21 cellular contexts compared by ENCODE assay signal in genomic region chr7:4267326-4268039, GRCh38.
"Had no signal": no experiment of that assay in that cellular context is flagged by ENCODE, and none has a peak within 500 bp of the region (broad histone marks: within the 10 kb centered on the region; RNA-seq: fewer than 3 reads in every experiment).

No MANE protein-coding gene starts in this region.

- H3K27ac ChIP-seq: ascending aorta, esophagus squamous epithelium, ovary, psoas muscle, right lobe of liver, uterus had no signal

- H3K4me3 Mint-ChIP-seq: activated CD4-positive, alpha-beta T cell treated with anti-CD3 and anti-CD28 coated beads, Interleukin-2, amount 10 ng/mL, durations not matched to agents 24 days and 14 days; activated CD8-positive, alpha-beta T cell treated with anti-CD3 and anti-CD28 coated beads for 36 hours; activated naive CD4-positive, alpha-beta T cell treated with anti-CD3 and anti-CD28 coated beads, Interleukin-2, amount 50 U/mL, for 24 hours; activated T-cell treated with anti-CD3 and anti-CD28 coated beads, Interleukin-2, amount 50 U/mL, for 4 hours; effector memory CD8-positive, alpha-beta T cell; stimulated activated effector memory CD8-positive, alpha-beta T cell treated with anti-CD3 and anti-CD28 coated beads, Interleukin-12 subunit alpha, Interleukin-12 subunit beta, amount 100 ng/mL, for 72 hours had no signal

- DNase-seq: activated CD4-positive, alpha-beta T cell treated with anti-CD3 and anti-CD28 coated beads, Interleukin-2, amount 10 ng/mL, durations not matched to agents 24 days and 14 days; activated CD8-positive, alpha-beta T cell treated with anti-CD3 and anti-CD28 coated beads for 36 hours; activated effector memory CD4-positive, alpha-beta T cell treated with anti-CD3 and anti-CD28 coated beads, Interleukin-2, amount 50 U/mL, for 16 hours; activated T-cell treated with anti-CD3 and anti-CD28 coated beads, Interleukin-2, amount 50 U/mL, for 4 hours; cerebellar nuclear complex; dermis blood vessel endothelial cell; effector memory CD8-positive, alpha-beta T cell; esophagus squamous epithelium; left colon; midbrain; ovary; psoas muscle; stimulated activated CD4-positive, alpha-beta T cell treated with anti-CD3 and anti-CD28 coated beads, Interleukin-4, amount 100 ng/mL, for 24 hours; T1000; uterus had no signal

- FAIRE-seq: islet of Langerhans had no signal

- H3K4me3 ChIP-seq: ascending aorta, esophagus squamous epithelium, ovary, psoas muscle, right lobe of liver, smooth muscle cell, uterus had no signal

- H3K27me3 Mint-ChIP-seq: activated CD4-positive, alpha-beta T cell treated with anti-CD3 and anti-CD28 coated beads, Interleukin-2, amount 10 ng/mL, durations not matched to agents 24 days and 14 days; activated CD8-positive, alpha-beta T cell treated with anti-CD3 and anti-CD28 coated beads for 36 hours; effector memory CD8-positive, alpha-beta T cell had no signal

- H3K27ac Mint-ChIP-seq: activated CD4-positive, alpha-beta T cell treated with anti-CD3 and anti-CD28 coated beads, Interleukin-2, amount 10 ng/mL, durations not matched to agents 24 days and 14 days; activated CD8-positive, alpha-beta T cell treated with anti-CD3 and anti-CD28 coated beads for 36 hours; activated naive CD4-positive, alpha-beta T cell treated with anti-CD3 and anti-CD28 coated beads, Interleukin-2, amount 50 U/mL, for 24 hours; effector memory CD8-positive, alpha-beta T cell; stimulated activated effector memory CD8-positive, alpha-beta T cell treated with anti-CD3 and anti-CD28 coated beads, Interleukin-12 subunit alpha, Interleukin-12 subunit beta, amount 100 ng/mL, for 72 hours had no signal

- H3K9me3 Mint-ChIP-seq: activated CD4-positive, alpha-beta T cell treated with anti-CD3 and anti-CD28 coated beads, Interleukin-2, amount 10 ng/mL, durations not matched to agents 24 days and 14 days; activated naive CD4-positive, alpha-beta T cell treated with anti-CD3 and anti-CD28 coated beads, Interleukin-2, amount 50 U/mL, for 24 hours; activated T-cell treated with anti-CD3 and anti-CD28 coated beads, Interleukin-2, amount 50 U/mL, for 4 hours; effector memory CD8-positive, alpha-beta T cell; stimulated activated effector memory CD8-positive, alpha-beta T cell treated with anti-CD3 and anti-CD28 coated beads, Interleukin-12 subunit alpha, Interleukin-12 subunit beta, amount 100 ng/mL, for 72 hours had no signal

- H3K4me1 Mint-ChIP-seq: activated CD4-positive, alpha-beta T cell treated with anti-CD3 and anti-CD28 coated beads, Interleukin-2, amount 10 ng/mL, durations not matched to agents 24 days and 14 days; activated naive CD4-positive, alpha-beta T cell treated with anti-CD3 and anti-CD28 coated beads, Interleukin-2, amount 50 U/mL, for 24 hours; stimulated activated effector memory CD8-positive, alpha-beta T cell treated with anti-CD3 and anti-CD28 coated beads, Interleukin-12 subunit alpha, Interleukin-12 subunit beta, amount 100 ng/mL, for 72 hours had no signal

- H3K36me3 Mint-ChIP-seq: activated naive CD4-positive, alpha-beta T cell treated with anti-CD3 and anti-CD28 coated beads, Interleukin-2, amount 50 U/mL, for 24 hours; stimulated activated effector memory CD8-positive, alpha-beta T cell treated with anti-CD3 and anti-CD28 coated beads, Interleukin-12 subunit alpha, Interleukin-12 subunit beta, amount 100 ng/mL, for 72 hours had no signal

- H3K27me3 ChIP-seq: ascending aorta, ovary, right lobe of liver, uterus had no signal

- H3K4me1 ChIP-seq: ascending aorta, esophagus squamous epithelium, psoas muscle, right lobe of liver, uterus had no signal

- H3K36me3 ChIP-seq: esophagus squamous epithelium, ovary, right lobe of liver, uterus had no signal

- ATAC-seq: activated CD8-positive, alpha-beta T cell treated with anti-CD3 and anti-CD28 coated beads for 36 hours; activated T-cell treated with anti-CD3 and anti-CD28 coated beads, Interleukin-2, amount 50 U/mL, for 4 hours; effector memory CD8-positive, alpha-beta T cell; left colon; psoas muscle; right lobe of liver; stimulated activated effector memory CD8-positive, alpha-beta T cell treated with anti-CD3 and anti-CD28 coated beads, Interleukin-12 subunit alpha, Interleukin-12 subunit beta, amount 100 ng/mL, for 72 hours had no signal

- H3K9me3 ChIP-seq: ascending aorta, esophagus squamous epithelium, ovary, psoas muscle, right lobe of liver, uterus had no signal
